ENCODE assay signal across 13 cellular contexts in the genomic region with DNA sequence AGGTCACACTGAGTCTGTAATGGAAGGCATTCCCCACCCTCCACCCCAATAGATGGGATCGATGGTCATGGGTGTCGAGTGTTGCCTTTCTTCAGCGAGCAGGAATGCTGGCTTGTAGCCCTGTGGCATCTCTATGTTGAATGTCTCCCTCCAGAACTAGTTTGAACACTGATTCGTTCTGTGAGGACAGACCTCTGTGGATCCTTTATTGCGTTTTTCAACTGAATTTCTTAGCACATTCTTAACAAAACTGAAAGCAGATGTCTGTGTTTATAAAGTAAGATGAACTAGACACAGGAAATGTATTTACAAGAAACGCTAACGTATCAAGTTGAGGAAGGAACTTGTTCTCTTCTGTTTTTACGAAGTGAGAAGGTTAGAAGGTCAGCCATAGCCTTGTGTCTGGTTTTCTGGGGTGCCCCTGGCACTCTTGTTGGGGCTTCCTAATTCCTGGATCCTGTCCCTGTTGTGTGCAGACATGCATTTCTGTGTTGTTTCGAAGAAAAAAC. TPM values are rescaled to one million over a fixed set of nuclear protein-coding genes. Genes with fewer than 3 reads are reported as not detected.
A peak's percentile ranks its signal among the peaks of the same experiment; 100 is the strongest.
DNase-seq lines count a peak whose midpoint lies in the region; ATAC-seq, FAIRE-seq and TF ChIP-seq lines count a peak whose summit lies in the region.
"Had no signal": no experiment of that assay in that cellular context is flagged by ENCODE, and none has a peak within 500 bp of the region (broad histone marks: within the 10 kb centered on the region; RNA-seq: fewer than 3 reads in every experiment).

No MANE protein-coding gene starts in this region.

- no peak for ATAC-seq in GM18520 (IDR thresholded peaks at IDR 0.05; ENCODE audit: unreplicated experiment)

- TF ChIP-seq CTCF in HL-60 (IDR thresholded peaks at IDR 0.05; ENCODE audit: insufficient read depth, low read length) (no peak), bronchial epithelial cell (IDR thresholded peaks at IDR 0.05; ENCODE audit: insufficient read depth, low read length, severe bottlenecking) (no peak), neutrophil (IDR thresholded peaks at IDR 0.05) (no peak)

- no peaks in the 10 kb centered on the region for H3K36me3 ChIP-seq in bronchial epithelial cell (ENCODE audit: control insufficient read depth, insufficient read depth, low read length)
- H3K36me3 ChIP-seq in neutrophil: no peaks in the 10 kb centered on the region

- no peak overlapping the region for H3K4me3 ChIP-seq in HL-60 (replicated peaks; ENCODE audit: insufficient read depth, low read length)
- no peak overlapping the region for H3K4me3 ChIP-seq in bronchial epithelial cell (ENCODE audit: low read depth, low read length)
- H3K4me3 ChIP-seq in neutrophil (ENCODE audit: low read depth in 1 of 2, low read length in 1 of 2): peak overlapping the region in 1 of 2 experiments; percentile 15

- peak overlapping the region; percentile 34 for H3K27ac ChIP-seq in HL-60 (replicated peaks)
- H3K27ac ChIP-seq in neutrophil: peak overlapping the region; percentile 83
- H3K27ac ChIP-seq: 22Rv1, parathyroid adenoma had no signal

- H3K4me1 ChIP-seq in neutrophil (ENCODE audit: control insufficient read depth in 1 of 2, insufficient read depth in 1 of 2, low read depth in 1 of 2, low read length in 1 of 2): peaks cover 58 to 59% of the 10 kb centered on the region in 2 experiments
- H3K4me1 ChIP-seq: parathyroid adenoma had no signal

- H3K9me3 ChIP-seq in neutrophil: no peaks in the 10 kb centered on the region

- FAIRE-seq in bronchial epithelial cell (lab: Jason Lieb, UNC): peak; percentile 80
- FAIRE-seq: colon had no signal

- H3K27me3 ChIP-seq in HL-60 (ENCODE audit: insufficient read depth, poor library complexity, severe bottlenecking) (no peaks in the 10 kb centered on the region), bronchial epithelial cell (ENCODE audit: control insufficient read depth, insufficient read depth, low read length) (no peaks in the 10 kb centered on the region), neutrophil (no peaks in the 10 kb centered on the region)

- DNase-seq in NCI-H2171 treated with DMSO at 0.1 percent for 48 hours (lab: John Stamatoyannopoulos, UW): peak; percentile 7
- DNase-seq in NCI-H2171 (lab: John Stamatoyannopoulos, UW): no peak
- no peak for DNase-seq in HL-60 (ENCODE audit: low read depth in 1 of 2, low spot score in 1 of 2)
- DNase-seq in bronchial epithelial cell (ENCODE audit: low read depth): no peak
- no peak for DNase-seq in NCI-H2227 treated with DMSO at 0.1 percent for 48 hours (lab: John Stamatoyannopoulos, UW)
- no peak for DNase-seq in stimulated activated CD4-positive, alpha-beta T cell treated with anti-CD3 and anti-CD28 coated beads, Interleukin-4, amount 100 ng/mL, for 24 hours
- DNase-seq: activated CD4-positive, alpha-beta T cell treated with anti-CD3 and anti-CD28 coated beads, Interleukin-2, amount 50 U/mL, for 1 hour; NCI-H1092 had no signal

RNA-seq across cellular contexts. Expression of gene TM9SF2, which starts 36.8 kb away (rescaled TPM):
- 98.2 and 138 TPM in 2 replicates for total RNA-seq in bronchial epithelial cell
